Comparison of ENCODE assay signal across 8 cellular contexts in the genomic region with DNA sequence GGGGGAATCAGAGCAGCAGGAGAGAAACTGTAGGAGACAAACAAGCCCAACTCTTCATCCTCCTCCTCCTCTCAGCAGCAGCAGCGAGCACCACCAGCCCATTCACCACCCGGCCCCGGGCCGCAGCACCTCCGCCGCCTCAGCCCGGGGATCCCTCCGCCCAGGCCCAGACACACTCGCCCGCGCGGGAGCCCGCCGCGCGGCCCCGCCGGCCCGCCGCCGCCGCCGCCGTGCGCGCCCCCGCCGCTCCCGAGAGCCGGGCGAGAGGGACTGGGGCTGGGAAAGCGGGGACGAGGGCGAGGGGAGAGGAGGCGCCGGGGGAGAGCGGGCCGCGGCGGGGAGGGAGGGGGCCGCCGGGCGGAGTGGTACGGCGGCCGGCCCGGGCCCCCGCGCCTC. TPM values are rescaled to one million over a fixed set of nuclear protein-coding genes. Genes with fewer than 3 reads are reported as not detected.
DNase-seq lines count a peak whose midpoint lies in the region; ATAC-seq and TF ChIP-seq lines count a peak whose summit lies in the region.

A gene (minus strand): TSS at position 127 of the 396 bp plus-strand sequence. CDS start 37,235 bp downstream, outside the sequence.

- H3K36me3 ChIP-seq in heart left ventricle: no peaks in the 10 kb centered on the region
- no peaks in the 10 kb centered on the region for H3K36me3 ChIP-seq in urinary bladder (ENCODE audit: insufficient read depth)

- TF ChIP-seq CTCF in HFFc6 (IDR thresholded peaks at IDR 0.05) (no peak), heart left ventricle (IDR thresholded peaks at IDR 0.05) (no peak)

- peak; percentile 94 for DNase-seq in HFFc6
- DNase-seq in NCI-H1092 (lab: John Stamatoyannopoulos, UW): peak; percentile 82
- peak; percentile 60 to 91 for DNase-seq in SW 1271 (lab: John Stamatoyannopoulos, UW)
- DNase-seq in activated naive CD8-positive, alpha-beta T cell treated with anti-CD3 and anti-CD28 coated beads, Interleukin-2, amount 50 U/mL, for 16 hours (ENCODE audit: low read depth, low spot score): peak; percentile 75
- DNase-seq in heart left ventricle: peak; percentile 92 to 96 (median 93)
- DNase-seq in posterior vena cava (ENCODE audit: low spot score): peak; percentile 97

- no peaks in the 10 kb centered on the region for H3K9me3 Mint-ChIP-seq in HFFc6

- peaks cover 4% of the 10 kb centered on the region; the same call in 1 of the 2 replicates for H3K36me3 Mint-ChIP-seq in HFFc6 (ENCODE audit: low read depth)

- intact Hi-C loops in heart left ventricle (cut with DNase I) (loop anchor here in 6 of 10 donors (2.0 to 10.0 kb wide), 8 partner anchors 74 to 193 kb away; no protein-coding TSS in a partner anchor), posterior vena cava (cut with DNase I) (no loop called here)

- no peaks in the 10 kb centered on the region for H3K27me3 ChIP-seq in heart left ventricle

- 0 to 1% (median 0%) methylated on average over 10 to 49 of the region's 49 CpGs for WGBS in heart left ventricle, 4 donors
- 1% methylated on average over 37 of the region's 49 CpGs for WGBS in urinary bladder

- H3K4me1 ChIP-seq in heart left ventricle: peaks cover 0 to 41% (median 30%) of the 10 kb centered on the region in 12 donors
- no peaks in the 10 kb centered on the region for H3K4me1 ChIP-seq in urinary bladder (ENCODE audit: insufficient read depth)

- ATAC-seq in heart left ventricle: peak; percentile 73 to 86 (median 82)

- peak within 1 kb of the TSS; percentile 83 for H3K4me3 ChIP-seq in GM08714 (ENCODE audit: low read length)
- peak within 1 kb of the TSS; percentile 55 to 92 (median 74) for H3K4me3 ChIP-seq in heart left ventricle
- peak within 1 kb of the TSS; percentile 94 for H3K4me3 ChIP-seq in urinary bladder (ENCODE audit: low read depth, low read length)

- peak within 1 kb of the TSS; percentile 84 for H3K27ac Mint-ChIP-seq in HFFc6

- peak within 1 kb of the TSS; percentile 92 for H3K4me3 Mint-ChIP-seq in HFFc6

- H3K27me3 Mint-ChIP-seq in HFFc6 (ENCODE audit: insufficient read depth): peaks cover 1% of the 10 kb centered on the region; the same call in 1 of the 2 replicates

- no peaks in the 10 kb centered on the region for H3K9me3 ChIP-seq in heart left ventricle

- H3K27ac ChIP-seq in heart left ventricle: peak within 1 kb of the TSS; percentile 84 to 98 (median 94)
- H3K27ac ChIP-seq in urinary bladder (ENCODE audit: low read depth): peak within 1 kb of the TSS; percentile 93

- peaks cover 45% of the 10 kb centered on the region for H3K4me1 Mint-ChIP-seq in HFFc6 (ENCODE audit: low read depth)

- TF ChIP-seq POLR2A in heart left ventricle (IDR thresholded peaks at IDR 0.05): no peak

RNA-seq across cellular contexts. Expression of the gene that starts here (rescaled TPM):
- total RNA-seq in HFFc6 (2021; fragmentation: NEBNext Ultra II Directional; extraction: Animal tissue kit (Norgen Biotek cat#: 25700)): 10 to 100 TPM; 25.5 to 32.4 (median 26.2) TPM
- 10 to 100 TPM; 19.5 to 45.9 (median 37.0) TPM for total RNA-seq in heart left ventricle
- polyA plus RNA-seq in heart left ventricle: 10 to 100 TPM; 16.5 to 16.7 TPM
- total RNA-seq in posterior vena cava: 10 to 100 TPM; 40.2 to 54.0 TPM
- total RNA-seq in urinary bladder: 36.6 TPM
- 24.3 TPM for polyA plus RNA-seq in urinary bladder

Comparison
In these comparisons a context has a peak if more than half of its experiments do, and no peak if none do; other contexts are left out.
1. Peak in every context shown above with its lines: DNase-seq, ATAC-seq, H3K4me3 ChIP-seq and H3K27ac ChIP-seq.
2. intact Hi-C loops: an anchor here in heart left ventricle (2.0 to 10.0 kb wide); none called in posterior vena cava.